Comparison of ENCODE assay signal across 8 cellular contexts in the genomic region with DNA sequence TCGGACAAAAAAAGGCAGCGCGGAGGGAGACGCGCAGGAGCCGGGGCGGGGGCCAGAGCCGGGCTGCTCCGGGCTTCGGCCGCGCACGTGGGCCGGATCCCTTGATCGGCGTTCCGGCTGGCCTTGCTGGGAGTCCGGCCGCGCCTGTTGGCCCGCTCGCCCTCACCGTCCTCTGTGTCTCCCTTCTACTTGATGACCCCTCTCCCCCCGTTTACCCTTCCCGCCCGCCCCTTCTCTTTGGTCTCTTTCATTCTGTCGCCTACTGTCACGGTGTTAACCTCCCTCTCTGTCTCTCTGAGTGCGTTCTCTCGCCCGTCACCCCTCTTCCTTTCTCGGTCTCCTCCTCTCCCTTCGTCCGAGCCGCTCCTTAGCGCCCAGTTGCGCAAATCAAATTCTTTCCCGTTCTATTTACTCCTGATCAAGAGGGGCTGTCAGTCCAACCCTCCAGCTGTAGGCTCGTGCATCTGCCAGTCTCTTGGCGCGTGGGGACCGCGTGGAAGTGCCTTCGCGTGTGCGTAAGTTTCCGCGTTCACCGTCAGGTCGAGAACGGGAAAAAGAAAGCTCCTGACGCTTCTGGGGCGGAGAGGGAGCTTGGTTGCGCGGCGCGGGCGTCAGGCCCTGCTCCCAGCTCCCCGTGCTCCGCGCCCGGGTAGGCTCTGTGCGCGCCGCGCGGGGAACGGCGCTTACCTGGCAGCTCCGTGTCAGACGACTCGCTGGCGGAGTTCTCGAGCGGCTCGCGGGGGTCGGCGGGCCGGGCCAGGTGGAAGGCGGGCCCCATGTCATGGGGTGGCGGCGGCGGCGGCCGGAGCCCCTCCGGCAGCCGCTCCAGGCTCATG. TPM values are rescaled to one million over a fixed set of nuclear protein-coding genes. Genes with fewer than 3 reads are reported as not detected.
A peak's percentile ranks its signal among the peaks of the same experiment; 100 is the strongest.
DNase-seq lines count a peak whose midpoint lies in the region; ATAC-seq and TF ChIP-seq lines count a peak whose summit lies in the region.

No MANE protein-coding gene starts in this region.

- no peak for TF ChIP-seq CTCF in type B pancreatic cell (conservative IDR thresholded peaks at IDR 0.05)

- H3K27me3 Mint-ChIP-seq in type B pancreatic cell, result peaks cover 86% of the 10 kb centered on the region

- peak overlapping the region; percentile 66 for H3K27ac Mint-ChIP-seq in type B pancreatic cell

- H3K36me3 Mint-ChIP-seq in type B pancreatic cell, result no peaks in the 10 kb centered on the region

- H3K4me1 Mint-ChIP-seq in type B pancreatic cell (ENCODE audit: unreplicated experiment), result peaks cover 12% of the 10 kb centered on the region

- H3K9me3 Mint-ChIP-seq in type B pancreatic cell, result no peaks in the 10 kb centered on the region

- peak overlapping the region; percentile 84 for H3K4me3 Mint-ChIP-seq in type B pancreatic cell

- ATAC-seq in left lobe of liver (peak; percentile 39), GM21381 (IDR thresholded peaks at IDR 0.05; ENCODE audit: unreplicated experiment) (no peak)

- DNase-seq in NCI-H82 (lab: John Stamatoyannopoulos, UW) (peak; percentile 63), NCI-H82 treated with DMSO at 0.1 percent for 48 hours (lab: John Stamatoyannopoulos, UW; ENCODE audit: unreplicated experiment) (no peak), LoVo (ENCODE audit: low spot score) (peak; percentile 39), amniotic epithelial cell (ENCODE audit: low read depth) (peak; percentile 67), left lobe of liver (ENCODE audit: low spot score) (no peak), type B pancreatic cell (ENCODE audit: extremely low spot score, unreplicated experiment) (no peak)
- no peak for DNase-seq in effector CD8-positive, alpha-beta T cell (lab: John Stamatoyannopoulos, UW)

RNA-seq across cellular contexts. Expression of a gene that starts 0.8 kb away (rescaled TPM):
- total RNA-seq in left lobe of liver, result 0.40 TPM
- 6.3 and 13.4 TPM in 2 replicates for total RNA-seq in type B pancreatic cell (ENCODE audit: low replicate concordance)

Comparison
In these comparisons a context has a peak if more than half of its experiments do, and no peak if none do; other contexts are left out.
1. DNase-seq: peak in NCI-H82 (single experiment), LoVo (single experiment) and amniotic epithelial cell (single experiment); none in NCI-H82 treated with DMSO at 0.1 percent for 48 hours (single experiment), left lobe of liver (single experiment), type B pancreatic cell (single experiment) and effector CD8-positive, alpha-beta T cell (single experiment).